Comparison of ENCODE assay signal across 8 cellular contexts in the genomic region with DNA sequence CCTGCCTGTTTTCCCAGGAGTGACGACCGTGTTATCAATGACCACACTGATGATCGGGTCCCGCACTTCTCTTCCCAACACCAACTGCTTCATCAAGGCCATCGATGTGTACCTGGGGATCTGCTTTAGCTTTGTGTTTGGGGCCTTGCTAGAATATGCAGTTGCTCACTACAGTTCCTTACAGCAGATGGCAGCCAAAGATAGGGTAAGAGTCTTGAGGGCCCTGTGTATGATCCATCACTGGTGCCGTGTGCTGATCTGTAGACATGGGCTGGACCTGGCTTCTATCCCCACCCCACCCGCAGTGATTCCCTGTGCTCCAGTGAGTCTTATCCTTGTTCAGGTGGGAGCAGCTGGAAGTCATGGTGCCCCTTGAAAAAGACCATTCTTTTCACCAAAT. TPM values are rescaled to one million over a fixed set of nuclear protein-coding genes. Genes with fewer than 3 reads are reported as not detected.
DNase-seq lines count a peak whose midpoint lies in the region; ATAC-seq lines count a peak whose summit lies in the region.

No MANE protein-coding gene starts in this region.

- no peak overlapping the region for H3K9ac ChIP-seq in adipocyte (ENCODE audit: low read length)

- peaks cover 0 to 5% (median 0%) of the 10 kb centered on the region in 9 donors for H3K9me3 Mint-ChIP-seq in naive thymus-derived CD8-positive, alpha-beta T cell

- ATAC-seq in left lobe of liver: peak; percentile 89
- ATAC-seq in GM19328 (IDR thresholded peaks at IDR 0.05; ENCODE audit: unreplicated experiment): no peak
- no peak for ATAC-seq in HG02981 (IDR thresholded peaks at IDR 0.05; ENCODE audit: unreplicated experiment)
- no peak for ATAC-seq in naive thymus-derived CD8-positive, alpha-beta T cell

- POLR2A ChIA-PET in naive thymus-derived CD8-positive, alpha-beta T cell (lab: Charles Lee): no interaction called here

- no peaks in the 10 kb centered on the region for H3K4me1 Mint-ChIP-seq in naive thymus-derived CD8-positive, alpha-beta T cell

- DNase-seq in DMS 273 treated with DMSO at 0.1 percent for 48 hours (lab: John Stamatoyannopoulos, UW) (peak; percentile 34), LoVo (ENCODE audit: low spot score) (peak; percentile 40), adipocyte (ENCODE audit: low read depth) (peak; percentile 89), left lobe of liver (ENCODE audit: low spot score) (no peak)
- DNase-seq in naive thymus-derived CD8-positive, alpha-beta T cell: no peak
- DNase-seq in stimulated activated naive CD4-positive, alpha-beta T cell (lab: John Stamatoyannopoulos, UW): no peak

- no peaks in the 10 kb centered on the region for H3K9me3 ChIP-seq in adipocyte (ENCODE audit: control insufficient read depth, low read length)

- H3K4me1 ChIP-seq in adipocyte (ENCODE audit: control insufficient read depth, insufficient read depth, low read length): no peaks in the 10 kb centered on the region

- no peak overlapping the region for H3K4me3 ChIP-seq in adipocyte (ENCODE audit: low read length)

- peaks cover 8% of the 10 kb centered on the region for H3K27me3 ChIP-seq in adipocyte (replicated peaks; ENCODE audit: control insufficient read depth, insufficient read depth, low read length)

- H3K27me3 Mint-ChIP-seq in naive thymus-derived CD8-positive, alpha-beta T cell: peaks cover 0 to 18% (median 7%) of the 10 kb centered on the region in 5 donors

- no peak overlapping the region for H3K4me3 Mint-ChIP-seq in naive thymus-derived CD8-positive, alpha-beta T cell

- H3K36me3 ChIP-seq in adipocyte (ENCODE audit: control insufficient read depth, insufficient read depth, low read length, severe bottlenecking): no peaks in the 10 kb centered on the region

- no peak overlapping the region for H3K27ac Mint-ChIP-seq in naive thymus-derived CD8-positive, alpha-beta T cell

- no peaks in the 10 kb centered on the region for H3K36me3 Mint-ChIP-seq in naive thymus-derived CD8-positive, alpha-beta T cell

RNA-seq across cellular contexts. Expression of a gene that starts 26.0 kb away (rescaled TPM):
- 0.45 TPM for total RNA-seq in left lobe of liver
- total RNA-seq in naive thymus-derived CD8-positive, alpha-beta T cell: not detected
- not detected for polyA plus RNA-seq in naive thymus-derived CD8-positive, alpha-beta T cell

RNA-seq across cellular contexts. Expression of a gene that starts 52.3 kb away (rescaled TPM):
- 3.0 TPM for total RNA-seq in left lobe of liver
- under 1 TPM in 1 of 2 experiments, not detected in 1; 0.83 TPM for total RNA-seq in naive thymus-derived CD8-positive, alpha-beta T cell
- polyA plus RNA-seq in naive thymus-derived CD8-positive, alpha-beta T cell: under 1 TPM in 2 of 3 donors, not detected in 1; 0.09 to 0.24 TPM

Comparison
In these comparisons a context has a peak if more than half of its experiments do, and no peak if none do; other contexts are left out.
1. DNase-seq: peak in DMS 273 treated with DMSO at 0.1 percent for 48 hours (single experiment), LoVo (single experiment) and adipocyte (single experiment); none in left lobe of liver (single experiment), naive thymus-derived CD8-positive, alpha-beta T cell (0 of 10) and stimulated activated naive CD4-positive, alpha-beta T cell (0 of 6).